ENCODE assay signal across 8 cellular contexts in genomic region chr16:57810197-57811024, GRCh38. TPM values are rescaled to one million over a fixed set of nuclear protein-coding genes. Genes with fewer than 3 reads are reported as not detected.
DNase-seq lines count a peak whose midpoint lies in the region; ATAC-seq and TF ChIP-seq lines count a peak whose summit lies in the region.

No MANE protein-coding gene starts in this region.

- in situ Hi-C loops in ACHN (cut with HindIII; ENCODE audit: low pct_ligation_motif_present, low pct_unique_long_range_greater_than_20kb, low sequenced_read_pairs), result no loop called here

- peaks cover 42% of the 10 kb centered on the region for H3K4me1 ChIP-seq in foreskin keratinocyte

- no peaks in the 10 kb centered on the region for H3K27me3 ChIP-seq in foreskin keratinocyte

- peak; percentile 97 for ATAC-seq in GM18861 (IDR thresholded peaks at IDR 0.05; ENCODE audit: unreplicated experiment)
- ATAC-seq in HG03045 (IDR thresholded peaks at IDR 0.05; ENCODE audit: unreplicated experiment), result peak; percentile 98
- ATAC-seq in foreskin keratinocyte, result peak; percentile 51

- H3K27ac ChIP-seq in foreskin keratinocyte, result peak overlapping the region; percentile 88

- no peak for TF ChIP-seq CTCF in foreskin keratinocyte (conservative IDR thresholded peaks at IDR 0.05)

- peak; percentile 98 for DNase-seq in ACHN
- DNase-seq in NOMO-1 treated with dmso at 0.1 percent for 144 hours (lab: John Stamatoyannopoulos, UW; ENCODE audit: unreplicated experiment), result peak; percentile 75
- peak; percentile 67 for DNase-seq in activated T-cell treated with anti-CD3 and anti-CD28 coated beads for 4 hours
- peak; percentile 85 to 88 for DNase-seq in foreskin keratinocyte
- DNase-seq in pulmonary artery endothelial cell (ENCODE audit: low read depth, low spot score), result peak; percentile 60
- no peak for DNase-seq in midbrain (lab: John Stamatoyannopoulos, UW)

RNA-seq across cellular contexts. Expression of gene KIFC3, which starts 8.1 kb away (rescaled TPM):
- total RNA-seq in foreskin keratinocyte (67.8 and 68.5 TPM in 2 replicates), pulmonary artery endothelial cell (53.3 and 65.0 TPM in 2 replicates)
- polyA plus RNA-seq in foreskin keratinocyte, result 47.0 and 48.3 TPM in 2 replicates
